ENCODE assay signal across 11 cellular contexts in genomic region chr1:118788372-118788955, GRCh38.
DNase-seq lines count a peak whose midpoint lies in the region; ATAC-seq and TF ChIP-seq lines count a peak whose summit lies in the region.
"Had no signal": no experiment of that assay in that cellular context is flagged by ENCODE, and none has a peak within 500 bp of the region (broad histone marks: within the 10 kb centered on the region; RNA-seq: fewer than 3 reads in every experiment).

No MANE protein-coding gene starts in this region.

- H3K36me3 ChIP-seq in PC-9 (ENCODE audit: low read depth) (no peaks in the 10 kb centered on the region), lower lobe of right lung (no peaks in the 10 kb centered on the region)

- H3K27me3 ChIP-seq in PC-9 (ENCODE audit: insufficient read depth, low read depth) = no peaks in the 10 kb centered on the region
- H3K27me3 ChIP-seq in lower lobe of right lung (ENCODE audit: low read depth) = no peaks in the 10 kb centered on the region

- in situ Hi-C loops in Caki2 (cut with HindIII; ENCODE audit: low pct_unique_long_range_greater_than_20kb, low sequenced_read_pairs) (no loop called here), SK-MEL-5 (cut with HindIII; ENCODE audit: low pct_unique_long_range_greater_than_20kb, low sequenced_read_pairs) (no loop called here)

- no TSS peak for BruUV-seq in PC-9 (replicated peaks; lab: Mats Ljungman, UMichigan)

- TF ChIP-seq CTCF in PC-9 (conservative IDR thresholded peaks at IDR 0.05) (no peak), lower lobe of right lung (IDR thresholded peaks at IDR 0.05) (no peak)

- H3K9me2 ChIP-seq in PC-9 (ENCODE audit: insufficient read depth) = no peaks in the 10 kb centered on the region

- POLR2A ChIA-PET in PC-9 (lab: Charles Lee; ENCODE audit: unreplicated experiment) = no interaction called here

- no peaks in the 10 kb centered on the region for H3K4me1 ChIP-seq in PC-9 (replicated peaks; ENCODE audit: insufficient read depth)
- no peaks in the 10 kb centered on the region for H3K4me1 ChIP-seq in lower lobe of right lung

- intact Hi-C loops in PC-9 (cut with micrococcal nuclease; ENCODE audit: unreplicated experiment) = no loop called here
- intact Hi-C loops in lower lobe of right lung (cut with DNase I) = no loop called here

- peak; percentile 87 for DNase-seq in Caki2 (ENCODE audit: low read depth)
- DNase-seq in LoVo (ENCODE audit: low spot score) = peak; percentile 10
- DNase-seq in SK-MEL-5 (ENCODE audit: low read depth, low spot score) = peak; percentile 0
- peak; percentile 98 for DNase-seq in kidney tubule cell (ENCODE audit: low spot score)
- DNase-seq in PC-9 = no peak
- DNase-seq in lower lobe of right lung = no peak
- DNase-seq in NCI-H187 (lab: John Stamatoyannopoulos, UW) = no peak
- DNase-seq: activated CD4-positive, alpha-beta T cell treated with anti-CD3 and anti-CD28 coated beads for 36 hours; activated naive CD4-positive, alpha-beta T cell treated with anti-CD3 and anti-CD28 coated beads for 36 hours; left cardiac atrium had no signal

- no peaks in the 10 kb centered on the region for H4K20me1 ChIP-seq in PC-9 (ENCODE audit: insufficient read depth)

- no peak overlapping the region for H3K4me3 ChIP-seq in PC-9
- no peak overlapping the region for H3K4me3 ChIP-seq in lower lobe of right lung

- CTCF ChIA-PET in PC-9 (lab: Charles Lee) = no interaction called here

- no peaks in the 10 kb centered on the region for H3K79me2 ChIP-seq in PC-9 (ENCODE audit: low read depth)

- H3K4me2 ChIP-seq in PC-9 = no peak overlapping the region

- 0 out of 2 replicates have a peak, but pooled peaks cover 6% of the 10 kb centered on the region for H3K9me3 ChIP-seq in PC-9 (ENCODE audit: insufficient read depth, low read depth)
- H3K9me3 ChIP-seq in lower lobe of right lung = peaks cover 13% of the 10 kb centered on the region

- no peak overlapping the region for H3K27ac ChIP-seq in PC-9
- no peak overlapping the region for H3K27ac ChIP-seq in lower lobe of right lung

- ATAC-seq in lower lobe of right lung = no peak
- ATAC-seq in HG03280 (IDR thresholded peaks at IDR 0.05; ENCODE audit: unreplicated experiment) = no peak
- ATAC-seq: activated CD4-positive, alpha-beta T cell treated with anti-CD3 and anti-CD28 coated beads for 36 hours had no signal

- no peaks in the 10 kb centered on the region for H3F3A ChIP-seq in PC-9 (ENCODE audit: insufficient read depth, low read depth)

- no peak overlapping the region for H2AFZ ChIP-seq in PC-9

Comparison
In these comparisons a context has a peak if more than half of its experiments do, and no peak if none do; other contexts are left out.
1. DNase-seq: peak in Caki2 (single experiment), LoVo (single experiment), SK-MEL-5 (single experiment) and kidney tubule cell (single experiment); none in PC-9 (0 of 2), lower lobe of right lung (single experiment) and NCI-H187 (0 of 2).